8 cellular contexts compared by ENCODE assay signal in genomic region chr2:101253713-101254085, GRCh38. TPM values are rescaled to one million over a fixed set of nuclear protein-coding genes. Genes with fewer than 3 reads are reported as not detected.
DNase-seq lines count a peak whose midpoint lies in the region; ATAC-seq, FAIRE-seq and TF ChIP-seq lines count a peak whose summit lies in the region.

No MANE protein-coding gene starts in this region.

- H3K79me2 ChIP-seq in SU-DHL-6 (ENCODE audit: insufficient read depth, low read length) = peaks cover 44% of the 10 kb centered on the region

- peaks cover 0 to 33% (median 31%) of the 10 kb centered on the region in 4 donors for H3K4me1 ChIP-seq in sigmoid colon

- no peak for ATAC-seq in GM19023 (IDR thresholded peaks at IDR 0.05; ENCODE audit: unreplicated experiment)
- ATAC-seq in omental fat pad (ENCODE audit: low FRiP score) = no peak

- no peak for FAIRE-seq in urothelium cell line (lab: Jason Lieb, UNC)

- no peak for DNase-seq in GM12864 (ENCODE audit: low read depth)
- peak; percentile 24 for DNase-seq in fibroblast of peridontal ligament (ENCODE audit: extremely low read depth)
- DNase-seq in sigmoid colon = no peak
- no peak for DNase-seq in omental fat pad (ENCODE audit: low spot score)
- DNase-seq in NCI-H1105 treated with DMSO at 0.1 percent for 48 hours (lab: John Stamatoyannopoulos, UW) = no peak
- DNase-seq in urothelium cell line (ENCODE audit: low spot score) = no peak

- H3F3A ChIP-seq in SU-DHL-6 (ENCODE audit: insufficient read depth) = 0 out of 2 replicates have a peak, but pooled peaks cover 2% of the 10 kb centered on the region

- H3K9me2 ChIP-seq in SU-DHL-6 (replicated peaks; ENCODE audit: insufficient read depth, low read length) = no peaks in the 10 kb centered on the region

- H3K27me3 ChIP-seq in SU-DHL-6 (ENCODE audit: low read length) (no peaks in the 10 kb centered on the region), sigmoid colon (no peaks in the 10 kb centered on the region)

- H3K4me3 ChIP-seq in GM12864 (ENCODE audit: low read depth, low read length) = peak overlapping the region; percentile 78
- H3K4me3 ChIP-seq in SU-DHL-6 (ENCODE audit: insufficient read depth, low read length, poor library complexity, severe bottlenecking) = peak overlapping the region; percentile 92
- peak overlapping the region; percentile 80 to 99 (median 98) for H3K4me3 ChIP-seq in sigmoid colon

- H3K9me3 ChIP-seq in SU-DHL-6 (ENCODE audit: insufficient read depth, low read length) (no peaks in the 10 kb centered on the region), sigmoid colon (no peaks in the 10 kb centered on the region)

- TF ChIP-seq POLR2A in sigmoid colon (IDR thresholded peaks at IDR 0.05) = no peak

- no peaks in the 10 kb centered on the region; the same call in 1 of the 2 replicates for H3K36me3 ChIP-seq in SU-DHL-6 (ENCODE audit: low read length)
- peaks cover 0 to 9% (median under 1%) of the 10 kb centered on the region in 4 donors for H3K36me3 ChIP-seq in sigmoid colon

- peaks cover 3% of the 10 kb centered on the region; the same call in 1 of the 2 replicates for H4K20me1 ChIP-seq in SU-DHL-6 (ENCODE audit: low read depth, low read length)

- H3K9ac ChIP-seq in SU-DHL-6 (ENCODE audit: low read length) = peak overlapping the region; percentile 98

- peak overlapping the region; percentile 76; the same call in 1 of the 2 replicates for H3K27ac ChIP-seq in SU-DHL-6 (ENCODE audit: low read depth, low read length)
- peak overlapping the region; percentile 88 to 97 (median 94) for H3K27ac ChIP-seq in sigmoid colon

- 4 to 10% methylated on average over 11 of the region's 11 CpGs for WGBS in sigmoid colon, 2 donors

- H3K4me2 ChIP-seq in SU-DHL-6 (ENCODE audit: low read depth, low read length, poor library complexity, severe bottlenecking) = peak overlapping the region; percentile 87

- TF ChIP-seq CTCF in GM12864 (IDR thresholded peaks at IDR 0.05; ENCODE audit: low read depth, low read length, missing control alignments) (no peak), SU-DHL-6 (IDR thresholded peaks at IDR 0.05; ENCODE audit: insufficient read depth, low read length, poor library complexity, severe bottlenecking) (no peak), sigmoid colon (IDR thresholded peaks at IDR 0.05) (no peak), omental fat pad (IDR thresholded peaks at IDR 0.05) (no peak)

- no peak overlapping the region for H2AFZ ChIP-seq in SU-DHL-6 (ENCODE audit: low read depth, low read length, severe bottlenecking)

- intact Hi-C loops in sigmoid colon (cut with DNase I) = loop anchor here (2.0 to 10.0 kb wide), 4 partner anchors 55 to 1919 kb away; partner anchors contain the start of genes EIF5B, RNF149, RPL31 and TXNDC9

- TF ChIP-seq EP300 in sigmoid colon (IDR thresholded peaks at IDR 0.05) = no peak

RNA-seq across cellular contexts. Expression of gene CNOT11, which starts 1.0 kb away (rescaled TPM):
- total RNA-seq in sigmoid colon (10 to 100 TPM; 21.4 to 27.4 (median 22.1) TPM), omental fat pad (10 to 100 TPM; 18.4 to 28.5 (median 22.8) TPM)
- polyA plus RNA-seq in sigmoid colon = 10 to 100 TPM; 22.8 to 33.7 (median 27.5) TPM

RNA-seq across cellular contexts. Expression of gene RNF149, which starts 54.8 kb away (rescaled TPM):
- 10 to 100 TPM; 40.0 to 65.4 (median 56.5) TPM for total RNA-seq in sigmoid colon
- polyA plus RNA-seq in sigmoid colon = 10 to 100 TPM; 11.4 to 29.5 (median 20.8) TPM
- 100 to 1,000 TPM in 3 of 4 donors, 10 to 100 TPM in 1; 96.8 to 191 (median 118) TPM for total RNA-seq in omental fat pad
